In the genomic region with DNA sequence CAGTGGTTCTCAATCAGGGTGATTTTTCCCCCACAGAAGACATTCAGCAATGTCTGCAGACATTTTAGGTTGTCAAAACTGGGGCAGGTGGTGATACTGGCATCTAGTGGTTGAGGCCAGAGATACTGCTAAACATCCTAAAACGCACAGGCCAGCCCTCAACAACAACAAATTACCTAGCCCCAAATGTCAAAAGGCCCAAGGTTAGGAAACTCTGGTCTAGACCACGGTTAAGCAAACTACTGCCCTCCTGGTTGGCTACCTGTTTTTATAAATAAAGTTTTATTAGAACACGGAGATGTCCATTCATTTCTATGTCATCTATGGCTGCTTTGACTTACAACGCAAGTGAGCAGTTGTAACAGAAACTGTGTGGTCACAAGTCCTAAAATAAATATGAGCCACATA, we compare ENCODE assay signal across 8 cellular contexts.
A peak's percentile ranks its signal among the peaks of the same experiment; 100 is the strongest.
DNase-seq lines count a peak whose midpoint lies in the region; ATAC-seq and TF ChIP-seq lines count a peak whose summit lies in the region.

No MANE protein-coding gene starts in this region.

- peak overlapping the region; percentile 31; the same call in 1 of the 2 replicates for H3K4me2 ChIP-seq in OCI-LY7 (ENCODE audit: low read length)

- H3K4me1 Mint-ChIP-seq in activated T-cell treated with anti-CD3 and anti-CD28 coated beads, Interleukin-2, amount 50 U/mL, for 72 hours (ENCODE audit: low read depth), result peaks cover 38% of the 10 kb centered on the region

- H3K27me3 Mint-ChIP-seq in activated T-cell treated with anti-CD3 and anti-CD28 coated beads, Interleukin-2, amount 50 U/mL, for 72 hours (ENCODE audit: low read depth), result peaks cover 15% of the 10 kb centered on the region

- peaks cover 37% of the 10 kb centered on the region for H3K4me1 ChIP-seq in OCI-LY7 (ENCODE audit: insufficient read depth, low read length, poor library complexity, severe bottlenecking)

- TF ChIP-seq CTCF in BJ (IDR thresholded peaks at IDR 0.05; ENCODE audit: insufficient read depth, low read depth, low read length) (peak; percentile 79), OCI-LY7 (conservative IDR thresholded peaks at IDR 0.05; ENCODE audit: low read length) (peak; percentile 94), foreskin fibroblast (IDR thresholded peaks at IDR 0.05; ENCODE audit: low read depth, low read length) (peak; percentile 77), retinal pigment epithelial cell (conservative IDR thresholded peaks at IDR 0.05; ENCODE audit: low read depth, low read length) (peak; percentile 76)

- ATAC-seq in GM19035 (IDR thresholded peaks at IDR 0.05; ENCODE audit: unreplicated experiment), result peak; percentile 79
- peak; percentile 72 for ATAC-seq in HG03196 (IDR thresholded peaks at IDR 0.05; ENCODE audit: unreplicated experiment)
- peak; percentile 94 to 96 for ATAC-seq in activated T-cell treated with anti-CD3 and anti-CD28 coated beads, Interleukin-2, amount 50 U/mL, for 72 hours (replicated peaks in 1 of 2)

- no peaks in the 10 kb centered on the region for H3K9me3 ChIP-seq in OCI-LY7 (ENCODE audit: low read length)

- H3K36me3 ChIP-seq in BJ (ENCODE audit: control insufficient read depth, insufficient read depth, low read length) (no peaks in the 10 kb centered on the region), OCI-LY7 (ENCODE audit: insufficient read depth, low read length) (no peaks in the 10 kb centered on the region)

- peaks cover 2 to 3% of the 10 kb centered on the region in 2 donors for H3K9me3 Mint-ChIP-seq in activated T-cell treated with anti-CD3 and anti-CD28 coated beads, Interleukin-2, amount 50 U/mL, for 72 hours

- no TSS peak for BruUV-seq in OCI-LY7 (replicated peaks; lab: Mats Ljungman, UMichigan)

- POLR2A ChIA-PET in BJ (lab: Charles Lee) (no interaction called here), OCI-LY7 (lab: Charles Lee) (no interaction called here)

- CTCF ChIA-PET in BJ (lab: Yijun Ruan, JAX), result interaction anchor here (0.6 to 1.2 kb wide), 4 partner anchors 149 to 727 kb away, joined by 3 to 4 read pairs (median 4); no protein-coding TSS in a partner anchor
- CTCF ChIA-PET in OCI-LY7 (lab: Charles Lee; ENCODE audit: unreplicated experiment), result no interaction called here

- peak overlapping the region; percentile 76 to 80 for H3K4me3 Mint-ChIP-seq in activated T-cell treated with anti-CD3 and anti-CD28 coated beads, Interleukin-2, amount 50 U/mL, for 72 hours

- peak overlapping the region; percentile 73; the same call in 1 of the 2 replicates for H2AFZ ChIP-seq in OCI-LY7 (ENCODE audit: low read length)

- H3K4me3 ChIP-seq in BJ (ENCODE audit: low read depth, low read length) (no peak overlapping the region), OCI-LY7 (ENCODE audit: low read depth, low read length, poor library complexity, severe bottlenecking) (no peak overlapping the region), foreskin fibroblast (ENCODE audit: low read depth in 1 of 2, low read length in 2 of 2) (no peak overlapping the region), retinal pigment epithelial cell (ENCODE audit: low read length) (no peak overlapping the region)

- no peaks in the 10 kb centered on the region for H3K9me2 ChIP-seq in OCI-LY7 (ENCODE audit: insufficient read depth, low read length)

- intact Hi-C loops in OCI-LY7 (cut with micrococcal nuclease; ENCODE audit: unreplicated experiment), result loop anchor here (1.0 to 5.0 kb wide), 6 partner anchors 276 to 728 kb away; no protein-coding TSS in a partner anchor

- H3K36me3 Mint-ChIP-seq in activated T-cell treated with anti-CD3 and anti-CD28 coated beads, Interleukin-2, amount 50 U/mL, for 72 hours (ENCODE audit: insufficient read depth in 2 of 2), result peaks cover 2 to 9% of the 10 kb centered on the region in 2 donors

- H3K27ac Mint-ChIP-seq in activated T-cell treated with anti-CD3 and anti-CD28 coated beads, Interleukin-2, amount 50 U/mL, for 72 hours, result peak overlapping the region; percentile 95

- no peak overlapping the region for H3K27ac ChIP-seq in OCI-LY7 (ENCODE audit: low read depth, low read length, poor library complexity, severe bottlenecking)

- DNase-seq in BJ (ENCODE audit: low read depth), result no peak
- DNase-seq in OCI-LY7 (ENCODE audit: low spot score), result peak; percentile 81
- peak; percentile 68 to 69 for DNase-seq in activated T-cell treated with anti-CD3 and anti-CD28 coated beads, Interleukin-2, amount 50 U/mL, for 72 hours
- peak; percentile 27 to 72 for DNase-seq in foreskin fibroblast
- no peak for DNase-seq in retinal pigment epithelial cell (ENCODE audit: low read depth)
- no peak for DNase-seq in NCI-H2029 treated with DMSO at 0.1 percent for 48 hours (lab: John Stamatoyannopoulos, UW)

- no peaks in the 10 kb centered on the region for H4K20me1 ChIP-seq in OCI-LY7 (ENCODE audit: insufficient read depth, low read length)

- no peaks in the 10 kb centered on the region for H3K27me3 ChIP-seq in BJ (ENCODE audit: control insufficient read depth, insufficient read depth, low read length)

- no peaks in the 10 kb centered on the region for H3K79me2 ChIP-seq in OCI-LY7 (ENCODE audit: insufficient read depth, low read depth, low read length)

Comparison
In these comparisons a context has a peak if more than half of its experiments do, and no peak if none do; other contexts are left out.
1. DNase-seq: peak in OCI-LY7 (single experiment), activated T-cell treated with anti-CD3 and anti-CD28 coated beads, Interleukin-2, amount 50 U/mL, for 72 hours (2 of 2) and foreskin fibroblast (2 of 2); none in BJ (single experiment), retinal pigment epithelial cell (single experiment) and NCI-H2029 treated with DMSO at 0.1 percent for 48 hours (single experiment).
2. Peak in every context shown above with its lines, with median percentiles within 50 percentile points of each other: CTCF ChIP-seq and ATAC-seq.